Comparison of ENCODE assay signal across 1 cellular context in genomic region chr17:48101012-48101720, GRCh38.
TF ChIP-seq lines count a peak whose summit lies in the region.

TSS of gene CBX1 (minus strand) at chr17:48101478. CDS start at chr17:48077004, 24,474 bp downstream.

TF ChIP-seq in HepG2, 621 proteins besides CTCF, POLR2A, EP300 and RAD21 (continued from another document):
- TF ChIP-seq KAT8 (CRISPR knock-in tag; IDR thresholded peaks at IDR 0.05) (peak; percentile 92), MTF1 (CRISPR knock-in tag; IDR thresholded peaks at IDR 0.05) (no peak), FOSL2 (CRISPR knock-in tag; IDR thresholded peaks at IDR 0.05) (no peak; the same call in 1 of the 2 replicates), ZFAT (CRISPR knock-in tag; conservative IDR thresholded peaks at IDR 0.05) (no peak), FOXK1 (CRISPR knock-in tag; IDR thresholded peaks at IDR 0.05; ENCODE audit: borderline replicate concordance, low read depth) (peak; percentile 81; the same call in 1 of the 2 replicates), ZNF777 (CRISPR knock-in tag; IDR thresholded peaks at IDR 0.05) (peak; percentile 90), MLX (CRISPR knock-in tag; IDR thresholded peaks at IDR 0.05) (no peak; the same call in 1 of the 2 replicates), HHEX (CRISPR knock-in tag; IDR thresholded peaks at IDR 0.05) (no peak), SP2 (CRISPR knock-in tag; IDR thresholded peaks at IDR 0.05) (0 out of 2 replicates have a peak, but pooled peaks have one; percentile 54), ZKSCAN8 (CRISPR knock-in tag; IDR thresholded peaks at IDR 0.05; ENCODE audit: borderline replicate concordance) (peak; percentile 16; the same call in 1 of the 2 replicates), ZFP36L1 (CRISPR knock-in tag; IDR thresholded peaks at IDR 0.05) (peak; percentile 58; the same call in 1 of the 2 replicates), FUBP1 (CRISPR knock-in tag; IDR thresholded peaks at IDR 0.05; ENCODE audit: borderline replicate concordance) (no peak), ZNF691 (CRISPR knock-in tag; IDR thresholded peaks at IDR 0.05; ENCODE audit: borderline replicate concordance, low read depth) (no peak; the same call in none of the 2 replicates), ZNF484 (CRISPR knock-in tag; IDR thresholded peaks at IDR 0.05; ENCODE audit: borderline replicate concordance, low read depth) (0 out of 2 replicates have a peak, but pooled peaks have one; percentile 44), GATAD2A (CRISPR knock-in tag; IDR thresholded peaks at IDR 0.05) (peak; percentile 41; the same call in 1 of the 2 replicates), ZNF207 (IDR thresholded peaks at IDR 0.05; ENCODE audit: borderline replicate concordance) (no peak), KDM6A (CRISPR knock-in tag; IDR thresholded peaks at IDR 0.05; ENCODE audit: low read depth) (no peak), TIGD3 (CRISPR knock-in tag; IDR thresholded peaks at IDR 0.05; ENCODE audit: borderline replicate concordance) (0 out of 2 replicates have a peak, but pooled peaks have one; percentile 36), FOXP1 (IDR thresholded peaks at IDR 0.05) (no peak), FOXP1 (CRISPR knock-in tag; IDR thresholded peaks at IDR 0.05) (no peak), ESRRA (CRISPR knock-in tag; IDR thresholded peaks at IDR 0.05; ENCODE audit: low read depth) (peak; percentile 66), TEF (CRISPR knock-in tag; IDR thresholded peaks at IDR 0.05) (no peak), AKNA (CRISPR knock-in tag; IDR thresholded peaks at IDR 0.05; ENCODE audit: borderline replicate concordance) (no peak), FOXK2 (IDR thresholded peaks at IDR 0.05) (no peak), ZFP62 (CRISPR knock-in tag; IDR thresholded peaks at IDR 0.05) (no peak), HMGXB4 (CRISPR knock-in tag; IDR thresholded peaks at IDR 0.05; ENCODE audit: borderline replicate concordance in 1 of 2, low read depth in 1 of 2) (peak; percentile 82 to 94), ZNF34 (CRISPR knock-in tag; IDR thresholded peaks at IDR 0.05; ENCODE audit: borderline replicate concordance) (peak; percentile 88; the same call in 1 of the 2 replicates), ZNF607 (CRISPR knock-in tag; IDR thresholded peaks at IDR 0.05; ENCODE audit: borderline replicate concordance) (no peak; the same call in 1 of the 2 replicates), HMG20A (CRISPR knock-in tag; IDR thresholded peaks at IDR 0.05; ENCODE audit: borderline replicate concordance) (no peak), RAD51 (IDR thresholded peaks at IDR 0.05; ENCODE audit: borderline replicate concordance) (no peak), ZBTB43 (CRISPR knock-in tag; conservative IDR thresholded peaks at IDR 0.05) (peak; percentile 21), ZNF737 (CRISPR knock-in tag; IDR thresholded peaks at IDR 0.05; ENCODE audit: borderline replicate concordance) (no peak; the same call in 1 of the 2 replicates), ZNF609 (CRISPR knock-in tag; IDR thresholded peaks at IDR 0.05; ENCODE audit: borderline replicate concordance) (0 out of 2 replicates have a peak, but pooled peaks have one; percentile 37), TRIM22 (IDR thresholded peaks at IDR 0.05) (no peak), ZNF749 (CRISPR knock-in tag; IDR thresholded peaks at IDR 0.05; ENCODE audit: borderline replicate concordance) (0 out of 2 replicates have a peak, but pooled peaks have one; percentile 21), MXD1 (CRISPR knock-in tag; IDR thresholded peaks at IDR 0.05) (peak; percentile 92)
